Comparison of ENCODE assay signal across 9 cellular contexts in genomic region chr5:142320427-142320732, GRCh38. TPM values are rescaled to one million over a fixed set of nuclear protein-coding genes. Genes with fewer than 3 reads are reported as not detected.
DNase-seq lines count a peak whose midpoint lies in the region; ATAC-seq, FAIRE-seq and TF ChIP-seq lines count a peak whose summit lies in the region.
"Had no signal": no experiment of that assay in that cellular context is flagged by ENCODE, and none has a peak within 500 bp of the region (broad histone marks: within the 10 kb centered on the region; RNA-seq: fewer than 3 reads in every experiment).

No MANE protein-coding gene starts in this region.

- peak; percentile 29 for ATAC-seq in HepG2

- peaks cover 1% of the 10 kb centered on the region for H4K20me1 ChIP-seq in mammary epithelial cell (ENCODE audit: insufficient read depth, low read length)
- peaks cover 83% of the 10 kb centered on the region for H4K20me1 ChIP-seq in HepG2 (ENCODE audit: insufficient read depth, low read length)

- no TSS peak for BruUV-seq in mammary epithelial cell (replicated peaks; lab: Mats Ljungman, UMichigan)
- no TSS peak for BruUV-seq in HepG2 (replicated peaks; lab: Mats Ljungman, UMichigan)

- dilution Hi-C loops in mammary epithelial cell (cut with HindIII; ENCODE audit: low sequenced_read_pairs), result no loop called here

- H3K4me2 ChIP-seq in mammary epithelial cell (ENCODE audit: insufficient read depth, low read depth, low read length) (peak overlapping the region; percentile 66), HepG2 (ENCODE audit: low read depth, low read length) (peak overlapping the region; percentile 83)

- H3K79me2 ChIP-seq in mammary epithelial cell (ENCODE audit: insufficient read depth, low read length) (peaks cover 96% of the 10 kb centered on the region), HepG2 (ENCODE audit: insufficient read depth, low read length) (peaks cover 96% of the 10 kb centered on the region)

- TF ChIP-seq RAD21 in HepG2 (CRISPR knock-in tag; IDR thresholded peaks at IDR 0.05), result no peak

- H3K9ac ChIP-seq in HUES64 (ENCODE audit: low read depth, low read length) (no peak overlapping the region), mammary epithelial cell (ENCODE audit: insufficient read depth, low read length) (no peak overlapping the region), HepG2 (ENCODE audit: insufficient read depth, low read depth, low read length) (peak overlapping the region; percentile 64)

- H2AFZ ChIP-seq in mammary epithelial cell (ENCODE audit: low read depth, low read length), result no peak overlapping the region
- no peak overlapping the region for H2AFZ ChIP-seq in HepG2 (ENCODE audit: low read length)

- intact Hi-C loops in mammary epithelial cell (cut with micrococcal nuclease) (loop anchor here (1.0 to 10.0 kb wide), 2 partner anchors 124 to 228 kb away; no protein-coding TSS in a partner anchor), HepG2 (cut with micrococcal nuclease; ENCODE audit: unreplicated experiment) (loop anchor here (1.0 to 5.0 kb wide), 2 partner anchors 67 to 153 kb away; no protein-coding TSS in a partner anchor)

- TF ChIP-seq POLR2A in HepG2 (IDR thresholded peaks at IDR 0.05; ENCODE audit: insufficient read depth in 1 of 2, low read depth in 2 of 2, low read length in 2 of 2) (no peak), suprapubic skin (IDR thresholded peaks at IDR 0.05) (no peak)

- H3K4me3 ChIP-seq in HUES64 (ENCODE audit: low read length), result peak overlapping the region; percentile 95
- no peak overlapping the region for H3K4me3 ChIP-seq in mammary epithelial cell (replicated peaks in 1 of 3; ENCODE audit: insufficient read depth in 1 of 3, low read depth in 2 of 3, low read length in 3 of 3)
- H3K4me3 ChIP-seq in HepG2 (replicated peaks in 1 of 3; ENCODE audit: insufficient read depth in 1 of 3, low read depth in 2 of 3, low read length in 3 of 3), result peak overlapping the region; percentile 62 to 99 (median 98)
- H3K4me3 ChIP-seq in suprapubic skin, result peak overlapping the region; percentile 2

- in situ Hi-C loops in mammary epithelial cell (cut with MboI; ENCODE audit: low sequenced_read_pairs in 2 of 2), result loop anchor here in 1 of 2 donors (10.0 to 25.0 kb wide), 2 partner anchors 158 to 224 kb away; no protein-coding TSS in a partner anchor
- in situ Hi-C loops in HepG2 (cut with HindIII; ENCODE audit: extremely low pct_ligation_motif_present, low pct_unique_long_range_greater_than_20kb), result loop anchor here (25.0 kb wide), 1 partner anchor 158 kb away; no protein-coding TSS in a partner anchor

- TF ChIP-seq EP300 in HepG2 (IDR thresholded peaks at IDR 0.05; ENCODE audit: low read depth in 2 of 2, low read length in 2 of 2) (no peak), HepG2 (CRISPR knock-in tag; IDR thresholded peaks at IDR 0.05; ENCODE audit: borderline replicate concordance) (no peak), suprapubic skin (IDR thresholded peaks at IDR 0.05) (no peak)

- H3K27me3 ChIP-seq in HUES64 (ENCODE audit: insufficient read depth, low read length) (no peaks in the 10 kb centered on the region; the same call in 1 of the 2 replicates), mammary epithelial cell (ENCODE audit: insufficient read depth, low read length) (no peaks in the 10 kb centered on the region), HepG2 (ENCODE audit: control insufficient read depth in 1 of 2, insufficient read depth in 2 of 2, low read length in 2 of 2) (no peaks in the 10 kb centered on the region; a peak in 1 of 5 replicates), suprapubic skin (peaks cover 15% of the 10 kb centered on the region)

- FAIRE-seq in HepG2 (lab: Jason Lieb, UNC), result peak; percentile 69

- peaks cover 68% of the 10 kb centered on the region for H3K36me3 ChIP-seq in HUES64 (ENCODE audit: insufficient read depth, low read length)
- peaks cover 5% of the 10 kb centered on the region for H3K36me3 ChIP-seq in mammary epithelial cell (ENCODE audit: insufficient read depth, low read length)
- peaks cover 14 to 34% of the 10 kb centered on the region in 2 experiments for H3K36me3 ChIP-seq in HepG2 (replicated peaks in 1 of 2; ENCODE audit: control insufficient read depth in 1 of 2, insufficient read depth in 2 of 2, low read length in 2 of 2)
- no peaks in the 10 kb centered on the region for H3K36me3 ChIP-seq in suprapubic skin

- DNase-seq in mammary epithelial cell (no peak), HepG2 (ENCODE audit: low spot score) (peak; percentile 80), suprapubic skin (ENCODE audit: low spot score in 2 of 2) (no peak), hippocampal formation (lab: John Stamatoyannopoulos, UW) (no peak), NCI-H1417 (lab: John Stamatoyannopoulos, UW) (no peak), cortex of kidney (lab: John Stamatoyannopoulos, UW) (no peak)
- DNase-seq: NCI-H146; stimulated activated CD4-positive, alpha-beta T cell treated with anti-CD3 and anti-CD28 coated beads, Interleukin-4, amount 100 ng/mL, for 4 hours had no signal

- H3K4me1 ChIP-seq in HUES64 (ENCODE audit: insufficient read depth, low read length) (peaks cover 62% of the 10 kb centered on the region), mammary epithelial cell (ENCODE audit: insufficient read depth, low read length) (peaks cover 23% of the 10 kb centered on the region), HepG2 (ENCODE audit: insufficient read depth, low read length) (peaks cover 74% of the 10 kb centered on the region), suprapubic skin (peaks cover 41% of the 10 kb centered on the region)

- WGBS in HUES64, result 11% methylated on average over 4 of the region's 4 CpGs
- 78% methylated on average over 4 of the region's 4 CpGs for WGBS in mammary epithelial cell (ENCODE audit: low coverage, missing lambda C conversion rate)
- WGBS in HepG2 (ENCODE audit: low lambda C conversion rate), result 5% methylated on average over 4 of the region's 4 CpGs
- WGBS in suprapubic skin, result 71% methylated on average over 4 of the region's 4 CpGs

- CTCF ChIA-PET in mammary epithelial cell (lab: Charles Lee; ENCODE audit: low non-redundant PET), result no interaction called here
- CTCF ChIA-PET in HepG2 (lab: Yijun Ruan, JAX; ENCODE audit: low intra/inter-chr PET ratio, low total read pairs), result interaction anchor here (0.8 kb wide), 1 partner anchor 228 kb away, joined by 5 read pairs; no protein-coding TSS in a partner anchor

- TF ChIP-seq CTCF in mammary epithelial cell (conservative IDR thresholded peaks at IDR 0.05 in 1 of 2, IDR thresholded peaks at IDR 0.05 in 1 of 2; ENCODE audit: extremely low read depth in 1 of 2, insufficient read depth in 1 of 2, low read depth in 1 of 2, low read length in 2 of 2), result no peak
- TF ChIP-seq CTCF in HepG2 (CRISPR knock-in tag; IDR thresholded peaks at IDR 0.05), result no peak
- TF ChIP-seq CTCF in suprapubic skin (IDR thresholded peaks at IDR 0.05), result no peak

- H3K9me3 ChIP-seq in HUES64 (ENCODE audit: insufficient read depth, low read depth, low read length) (no peaks in the 10 kb centered on the region), mammary epithelial cell (replicated peaks; ENCODE audit: insufficient read depth, low read length) (no peaks in the 10 kb centered on the region), HepG2 (ENCODE audit: low read length) (no peaks in the 10 kb centered on the region), suprapubic skin (no peaks in the 10 kb centered on the region)

- H3K27ac ChIP-seq in HUES64 (ENCODE audit: low read depth, low read length), result no peak overlapping the region
- no peak overlapping the region for H3K27ac ChIP-seq in mammary epithelial cell (ENCODE audit: insufficient read depth, low read depth, low read length)
- H3K27ac ChIP-seq in HepG2 (ENCODE audit: extremely low read length, insufficient read depth, low read length), result peak overlapping the region; percentile 54
- no peak overlapping the region for H3K27ac ChIP-seq in suprapubic skin

- POLR2A ChIA-PET in HepG2 (lab: Yijun Ruan, JAX), result interaction anchor here (0.6 to 10.3 kb wide), 6 partner anchors 13 to 694 kb away, joined by 3 to 122 read pairs (median 4); no protein-coding TSS in a partner anchor

TF ChIP-seq in HepG2, 621 proteins besides CTCF, POLR2A, EP300 and RAD21 (continues in another document):
- TF ChIP-seq HNF4A (CRISPR knock-in tag; IDR thresholded peaks at IDR 0.05), result peak; percentile 87

RNA-seq across cellular contexts. Expression of gene SPRY4, which starts 4.4 kb away (rescaled TPM):
- 64.4 TPM for polyA plus RNA-seq in HUES64 (2013, experiment 1 of 2)
- 80.8 TPM for polyA plus RNA-seq in HUES64 (2013, experiment 2 of 2)
- total RNA-seq in mammary epithelial cell (10 to 100 TPM; 11.5 to 40.7 TPM), HepG2 (2016; rRNA removed; fragmentation: Illumina TruSeq; extraction: Trizol) (8.9 and 9.0 TPM in 2 replicates), suprapubic skin (1 to 10 TPM; 4.2 to 7.9 (median 4.9) TPM)
- polyA plus RNA-seq in mammary epithelial cell (12.0 TPM), HepG2 (2011; rRNA removed) (17.8 and 19.2 TPM in 2 replicates)
- polyA minus RNA-seq in mammary epithelial cell, result 59.3 TPM
- 1.6 and 1.8 TPM in 2 replicates for total RNA-seq in HepG2 (2016; cell fraction: cytosol; rRNA removed; fragmentation: Illumina TruSeq; extraction: Trizol; ENCODE audit: low read depth)
- total RNA-seq in HepG2 (2016; cell fraction: insoluble cytoplasmic fraction; rRNA removed; fragmentation: Illumina TruSeq; extraction: Trizol), result 8.3 and 8.7 TPM in 2 replicates
- total RNA-seq in HepG2 (2016; cell fraction: membrane; rRNA removed; fragmentation: Illumina TruSeq; extraction: Trizol), result 5.8 and 6.0 TPM in 2 replicates
- total RNA-seq in HepG2 (2016; cell fraction: nucleus; rRNA removed; fragmentation: Illumina TruSeq; extraction: Trizol), result 12.5 and 16.8 TPM in 2 replicates
- 10.9 and 12.6 TPM in 2 replicates for polyA plus RNA-seq in HepG2 (2011; cell fraction: cytosol; rRNA removed)
- polyA plus RNA-seq in HepG2 (2011; cell fraction: nucleus; rRNA removed), result 61.0 and 63.7 TPM in 2 replicates
- polyA plus RNA-seq in HepG2 (2012), result 10.0 and 17.2 TPM in 2 replicates
- 0.37 and 0.40 TPM in 2 replicates for polyA plus RNA-seq in HepG2 (2016; cell fraction: cytosol; fragmentation: Illumina TruSeq; extraction: Trizol; ENCODE audit: low read depth)
- polyA plus RNA-seq in HepG2 (2016; cell fraction: insoluble cytoplasmic fraction; fragmentation: Illumina TruSeq; extraction: Trizol; ENCODE audit: low read depth), result 6.9 and 9.0 TPM in 2 replicates
- 2.0 and 2.1 TPM in 2 replicates for polyA plus RNA-seq in HepG2 (2016; cell fraction: membrane; fragmentation: Illumina TruSeq; extraction: Trizol; ENCODE audit: low read depth)
- polyA plus RNA-seq in HepG2 (2016; cell fraction: nucleus; fragmentation: Illumina TruSeq; extraction: Trizol; ENCODE audit: insufficient read depth, low read depth), result 21.3 and 22.7 TPM in 2 replicates
- 0.09 and 81.1 TPM in 2 replicates for polyA minus RNA-seq in HepG2 (2011; rRNA and poly(A)+ RNA removed; ENCODE audit: low replicate concordance)
- polyA minus RNA-seq in HepG2 (2011; cell fraction: cytosol; rRNA and poly(A)+ RNA removed), result 21.7 and 22.2 TPM in 2 replicates
- polyA minus RNA-seq in HepG2 (2011; cell fraction: nucleus; rRNA and poly(A)+ RNA removed), result 40.0 and 40.4 TPM in 2 replicates

Comparison
In these comparisons a context has a peak if more than half of its experiments do, and no peak if none do; other contexts are left out.
1. H3K4me3 ChIP-seq: peak in HUES64 (single experiment), HepG2 (3 of 3) and suprapubic skin (single experiment); none in mammary epithelial cell (0 of 3).